Comparison of ENCODE assay signal across 9 cellular contexts in the genomic region with DNA sequence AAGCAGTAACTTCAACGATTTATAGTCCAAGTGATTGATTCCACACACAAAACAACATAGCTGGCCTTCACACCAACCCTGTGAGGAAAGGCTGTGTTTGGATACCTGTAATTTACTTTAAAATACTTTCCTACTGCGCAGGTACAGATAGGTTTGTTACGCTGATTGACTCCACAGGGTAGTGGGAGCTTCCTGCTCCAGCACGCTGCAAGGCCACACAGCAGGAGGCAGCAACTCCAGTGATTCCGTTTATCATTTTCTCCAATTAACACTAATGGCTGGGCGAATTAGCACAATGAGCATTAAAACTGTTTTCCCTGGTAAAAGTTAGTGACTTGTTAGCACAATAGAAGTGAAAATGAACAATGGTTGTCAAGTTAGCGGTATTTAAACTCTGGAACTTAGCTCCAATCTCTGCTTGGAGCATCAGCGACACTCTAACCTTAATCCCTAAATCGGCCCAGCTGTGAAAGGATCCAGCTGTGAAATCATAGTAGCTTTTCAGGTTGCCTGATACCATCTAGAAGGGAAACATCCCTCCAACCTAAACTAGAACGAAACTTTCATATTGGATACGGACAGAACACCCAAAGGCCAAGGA. TPM values are rescaled to one million over a fixed set of nuclear protein-coding genes. Genes with fewer than 3 reads are reported as not detected.
DNase-seq lines count a peak whose midpoint lies in the region; ATAC-seq and TF ChIP-seq lines count a peak whose summit lies in the region.
"Had no signal": no experiment of that assay in that cellular context is flagged by ENCODE, and none has a peak within 500 bp of the region (broad histone marks: within the 10 kb centered on the region; RNA-seq: fewer than 3 reads in every experiment).

No MANE protein-coding gene starts in this region.

- peak overlapping the region; percentile 96 to 98 for H3K27ac Mint-ChIP-seq in T-cell

- peak overlapping the region; percentile 90 for H3K9ac ChIP-seq in skeletal muscle satellite cell (ENCODE audit: low read depth, low read length)

- CTCF ChIA-PET in T-cell (lab: Charles Lee) = interaction anchor here (0.5 to 0.9 kb wide), 5 partner anchors 50 to 1484 kb away, joined by 3 to 7 read pairs (median 3); a partner anchor contains a TSS

- POLR2A ChIA-PET in T-cell (lab: Charles Lee) = interaction anchor here (0.6 to 1.0 kb wide), 2 partner anchors 73 to 109 kb away, joined by 3 read pairs; no protein-coding TSS in a partner anchor

- H3K27ac ChIP-seq in foreskin keratinocyte = peak overlapping the region; percentile 77

- H3K36me3 ChIP-seq in skeletal muscle satellite cell (ENCODE audit: insufficient read depth, low read length) = peaks cover 4% of the 10 kb centered on the region

- no peaks in the 10 kb centered on the region for H3K9me3 Mint-ChIP-seq in T-cell

- H3K4me1 ChIP-seq in foreskin keratinocyte (peaks cover 6% of the 10 kb centered on the region), skeletal muscle satellite cell (ENCODE audit: control insufficient read depth, insufficient read depth, low read length) (peaks cover 13% of the 10 kb centered on the region)

- peak overlapping the region; percentile 96 for H3K4me2 ChIP-seq in skeletal muscle satellite cell (ENCODE audit: low read length)

- peaks cover 14% of the 10 kb centered on the region for H3K36me3 Mint-ChIP-seq in T-cell

- peak overlapping the region; percentile 91 to 94 (median 93) for H3K4me3 Mint-ChIP-seq in T-cell

- peak; percentile 43 for TF ChIP-seq CTCF in foreskin keratinocyte (conservative IDR thresholded peaks at IDR 0.05)

- no peaks in the 10 kb centered on the region for H3K9me3 ChIP-seq in skeletal muscle satellite cell (replicated peaks; ENCODE audit: low read length)

- no peak for ATAC-seq in T-cell (replicated peaks in 1 of 4)
- ATAC-seq in foreskin keratinocyte = no peak
- ATAC-seq in GM19463 (IDR thresholded peaks at IDR 0.05; ENCODE audit: unreplicated experiment) = no peak
- ATAC-seq in esophagus mucosa = no peak

- H3K4me1 Mint-ChIP-seq in T-cell = peaks cover 49 to 58% (median 57%) of the 10 kb centered on the region in 3 donors

- DNase-seq in NCI-H82 (lab: John Stamatoyannopoulos, UW) (peak; percentile 30), NCI-H82 treated with DMSO at 0.1 percent for 48 hours (lab: John Stamatoyannopoulos, UW; ENCODE audit: unreplicated experiment) (no peak), T-cell (no peak), foreskin keratinocyte (peak in 1 of 2 donors; percentile 23), COLO829 (ENCODE audit: low spot score) (no peak)

- no peaks in the 10 kb centered on the region for H3K27me3 ChIP-seq in foreskin keratinocyte
- no peaks in the 10 kb centered on the region for H3K27me3 ChIP-seq in skeletal muscle satellite cell (ENCODE audit: control insufficient read depth, insufficient read depth, low read length)

- no peaks in the 10 kb centered on the region for H3K27me3 Mint-ChIP-seq in T-cell

- H3K4me3 ChIP-seq in skeletal muscle satellite cell (ENCODE audit: low read length) = peak overlapping the region; percentile 90

RNA-seq across cellular contexts. Expression of a gene that starts 0.9 kb away (rescaled TPM):
- 10 to 100 TPM; 13.6 to 26.5 (median 23.1) TPM for total RNA-seq in T-cell
- total RNA-seq in foreskin keratinocyte = 9.9 and 12.3 TPM in 2 replicates
- polyA plus RNA-seq in foreskin keratinocyte = 3.0 and 3.5 TPM in 2 replicates
- total RNA-seq in skeletal muscle satellite cell (2012; rRNA removed) = 7.4 TPM in 2 replicates
- 17.5 TPM for total RNA-seq in esophagus mucosa

RNA-seq across cellular contexts. Expression of a gene that starts 6.2 kb away (rescaled TPM):
- total RNA-seq in T-cell (not detected), foreskin keratinocyte (0.44 TPM in 1 of 2 replicates, not detected in the other), esophagus mucosa (not detected)
- 0.15 and 0.57 TPM in 2 replicates for polyA plus RNA-seq in foreskin keratinocyte
- not detected in 2 replicates for total RNA-seq in skeletal muscle satellite cell (2012; rRNA removed)
- total RNA-seq: Daoy had no signal
